9 cellular contexts compared by ENCODE assay signal in the genomic region with DNA sequence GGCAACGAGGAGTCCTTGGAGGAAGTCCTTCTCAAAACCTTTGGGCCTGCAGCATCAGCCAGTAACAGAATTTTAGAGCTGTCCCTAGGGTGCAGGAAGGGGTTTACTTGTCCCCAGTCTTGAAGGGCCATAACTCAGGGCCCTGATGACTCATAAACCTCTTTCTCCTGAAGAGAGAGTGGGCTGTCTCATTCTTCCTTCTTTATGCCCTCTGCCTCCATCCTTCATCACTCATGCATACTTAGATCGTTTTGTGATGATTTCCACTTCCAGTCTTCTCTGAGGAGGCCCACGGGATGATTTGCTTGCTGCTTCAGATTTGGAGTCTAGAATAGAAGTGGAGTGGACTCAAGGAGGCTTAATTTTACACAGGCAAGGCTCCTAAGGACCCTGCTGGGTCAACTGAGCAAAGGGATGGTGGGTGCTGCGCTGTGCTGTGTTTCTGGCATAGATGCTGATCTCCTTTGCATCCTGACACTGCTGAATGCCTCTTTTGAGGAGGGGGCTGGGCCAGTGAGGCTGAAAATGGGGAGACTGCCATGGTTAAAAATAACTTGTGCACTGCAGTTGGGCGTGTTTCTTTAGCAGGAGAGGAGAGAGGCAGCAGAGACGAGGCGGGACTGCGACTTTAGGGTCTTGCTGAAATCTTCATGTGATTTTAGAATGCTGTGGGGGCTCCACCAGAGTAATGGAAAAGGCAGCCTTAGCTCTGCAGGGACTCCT.
DNase-seq lines count a peak whose midpoint lies in the region; ATAC-seq and TF ChIP-seq lines count a peak whose summit lies in the region.
"Had no signal": no experiment of that assay in that cellular context is flagged by ENCODE, and none has a peak within 500 bp of the region (broad histone marks: within the 10 kb centered on the region; RNA-seq: fewer than 3 reads in every experiment).

No MANE protein-coding gene starts in this region.

- H3K4me1 ChIP-seq in suprapubic skin: peaks cover 46% of the 10 kb centered on the region

- no peak overlapping the region for H3K4me3 Mint-ChIP-seq in mesothelial cell of epicardium
- H3K4me3 Mint-ChIP-seq: activated T-cell treated with anti-CD3 and anti-CD28 coated beads, Interleukin-2, amount 50 U/mL, for 72 hours; memory B cell had no signal

- peaks cover 45% of the 10 kb centered on the region for H3K27me3 Mint-ChIP-seq in mesothelial cell of epicardium (ENCODE audit: low read depth)

- peaks cover 17% of the 10 kb centered on the region for H3K4me1 Mint-ChIP-seq in mesothelial cell of epicardium

- DNase-seq in HCEC 1CT (peak; percentile 5), brain microvascular endothelial cell (peak; percentile 5), mesothelial cell of epicardium (ENCODE audit: low spot score in 2 of 2, unreplicated experiment in 2 of 2) (no peak), suprapubic skin (ENCODE audit: low spot score in 2 of 2) (no peak), G401 (ENCODE audit: low spot score) (no peak)
- no peak for DNase-seq in activated CD4-positive, alpha-beta T cell treated with anti-CD3 and anti-CD28 coated beads for 48 hours
- DNase-seq: activated T-cell treated with anti-CD3 and anti-CD28 coated beads, Interleukin-2, amount 50 U/mL, for 72 hours had no signal

- H3K9me3 Mint-ChIP-seq in mesothelial cell of epicardium: no peaks in the 10 kb centered on the region
- H3K9me3 Mint-ChIP-seq: activated T-cell treated with anti-CD3 and anti-CD28 coated beads, Interleukin-2, amount 50 U/mL, for 72 hours; memory B cell had no signal

- in situ Hi-C loops in brain microvascular endothelial cell (cut with HindIII; ENCODE audit: low pct_ligation_motif_present, low sequenced_read_pairs): no loop called here
- in situ Hi-C loops in G401 (cut with HindIII; ENCODE audit: low sequenced_read_pairs): no loop called here

- H3K27ac ChIP-seq in brain microvascular endothelial cell: no peak overlapping the region
- peak overlapping the region; percentile 43 for H3K27ac ChIP-seq in suprapubic skin

- TF ChIP-seq EP300 in suprapubic skin (IDR thresholded peaks at IDR 0.05): no peak

- H3K4me3 ChIP-seq in brain microvascular endothelial cell (ENCODE audit: low read depth, low read length): no peak overlapping the region
- no peak overlapping the region for H3K4me3 ChIP-seq in suprapubic skin

- H3K9me3 ChIP-seq in suprapubic skin: no peaks in the 10 kb centered on the region

- 47% methylated on average over 8 of the region's 8 CpGs for WGBS in suprapubic skin

- H3K27me3 ChIP-seq in brain microvascular endothelial cell (replicated peaks) (peaks cover 9% of the 10 kb centered on the region), suprapubic skin (peaks cover 6% of the 10 kb centered on the region)

- TF ChIP-seq POLR2A in suprapubic skin (IDR thresholded peaks at IDR 0.05): no peak

- TF ChIP-seq CTCF in brain microvascular endothelial cell (IDR thresholded peaks at IDR 0.05; ENCODE audit: low read depth, low read length, missing control alignments): no peak
- no peak for TF ChIP-seq CTCF in mesothelial cell of epicardium (IDR thresholded peaks at IDR 0.05; ENCODE audit: unreplicated experiment)
- TF ChIP-seq CTCF in suprapubic skin (IDR thresholded peaks at IDR 0.05): no peak

- peak overlapping the region; percentile 32 for H3K27ac Mint-ChIP-seq in mesothelial cell of epicardium
- H3K27ac Mint-ChIP-seq: activated T-cell treated with anti-CD3 and anti-CD28 coated beads, Interleukin-2, amount 50 U/mL, for 72 hours; memory B cell had no signal

- H3K36me3 Mint-ChIP-seq in mesothelial cell of epicardium: no peaks in the 10 kb centered on the region
- H3K36me3 Mint-ChIP-seq: memory B cell had no signal

- ATAC-seq in GM21619 (IDR thresholded peaks at IDR 0.05; ENCODE audit: unreplicated experiment): no peak
- ATAC-seq: activated T-cell treated with anti-CD3 and anti-CD28 coated beads, Interleukin-2, amount 50 U/mL, for 72 hours had no signal

- no peaks in the 10 kb centered on the region for H3K36me3 ChIP-seq in brain microvascular endothelial cell (replicated peaks)
- H3K36me3 ChIP-seq in suprapubic skin: no peaks in the 10 kb centered on the region

Comparison
In these comparisons a context has a peak if more than half of its experiments do, and no peak if none do; other contexts are left out.
1. DNase-seq: peak in HCEC 1CT (single experiment) and brain microvascular endothelial cell (single experiment); none in mesothelial cell of epicardium (0 of 2), suprapubic skin (0 of 2), activated CD4-positive, alpha-beta T cell treated with anti-CD3 and anti-CD28 coated beads for 48 hours (single experiment) and G401 (single experiment).